Comparison of ENCODE assay signal across 1 cellular context in genomic region chr11:63246045-63246444, GRCh38.
TF ChIP-seq lines count a peak whose summit lies in the region.

No MANE protein-coding gene starts in this region.

TF ChIP-seq in HepG2, 621 proteins besides CTCF, POLR2A, EP300 and RAD21:
- TF ChIP-seq MED13 (CRISPR knock-in tag; IDR thresholded peaks at IDR 0.05) (no peak), NCOA5 (CRISPR knock-in tag; IDR thresholded peaks at IDR 0.05) (no peak), ARNT2 (CRISPR knock-in tag; IDR thresholded peaks at IDR 0.05; ENCODE audit: low read depth) (no peak), STAG1 (CRISPR knock-in tag; IDR thresholded peaks at IDR 0.05) (no peak), SOX6 (IDR thresholded peaks at IDR 0.05) (no peak), SOX6 (CRISPR knock-in tag; IDR thresholded peaks at IDR 0.05) (no peak), ZNF33B (CRISPR knock-in tag; IDR thresholded peaks at IDR 0.05) (no peak), SRSF9 (IDR thresholded peaks at IDR 0.05; ENCODE audit: borderline replicate concordance, insufficient read depth, low read depth, low read length, poor library complexity, severe bottlenecking) (no peak), HNF4A (CRISPR knock-in tag; IDR thresholded peaks at IDR 0.05) (no peak), NFE2L2 (IDR thresholded peaks at IDR 0.05; ENCODE audit: low read length) (no peak), KDM5A (IDR thresholded peaks at IDR 0.05; ENCODE audit: borderline replicate concordance, low read length) (no peak), EED (CRISPR knock-in tag; IDR thresholded peaks at IDR 0.05) (no peak), GFI1 (CRISPR knock-in tag; IDR thresholded peaks at IDR 0.05; ENCODE audit: borderline replicate concordance) (no peak), ZFP36 (IDR thresholded peaks at IDR 0.05; ENCODE audit: borderline replicate concordance, low read depth, low read length, partially characterized antibody) (no peak)
- TF ChIP-seq, protein P1, sequence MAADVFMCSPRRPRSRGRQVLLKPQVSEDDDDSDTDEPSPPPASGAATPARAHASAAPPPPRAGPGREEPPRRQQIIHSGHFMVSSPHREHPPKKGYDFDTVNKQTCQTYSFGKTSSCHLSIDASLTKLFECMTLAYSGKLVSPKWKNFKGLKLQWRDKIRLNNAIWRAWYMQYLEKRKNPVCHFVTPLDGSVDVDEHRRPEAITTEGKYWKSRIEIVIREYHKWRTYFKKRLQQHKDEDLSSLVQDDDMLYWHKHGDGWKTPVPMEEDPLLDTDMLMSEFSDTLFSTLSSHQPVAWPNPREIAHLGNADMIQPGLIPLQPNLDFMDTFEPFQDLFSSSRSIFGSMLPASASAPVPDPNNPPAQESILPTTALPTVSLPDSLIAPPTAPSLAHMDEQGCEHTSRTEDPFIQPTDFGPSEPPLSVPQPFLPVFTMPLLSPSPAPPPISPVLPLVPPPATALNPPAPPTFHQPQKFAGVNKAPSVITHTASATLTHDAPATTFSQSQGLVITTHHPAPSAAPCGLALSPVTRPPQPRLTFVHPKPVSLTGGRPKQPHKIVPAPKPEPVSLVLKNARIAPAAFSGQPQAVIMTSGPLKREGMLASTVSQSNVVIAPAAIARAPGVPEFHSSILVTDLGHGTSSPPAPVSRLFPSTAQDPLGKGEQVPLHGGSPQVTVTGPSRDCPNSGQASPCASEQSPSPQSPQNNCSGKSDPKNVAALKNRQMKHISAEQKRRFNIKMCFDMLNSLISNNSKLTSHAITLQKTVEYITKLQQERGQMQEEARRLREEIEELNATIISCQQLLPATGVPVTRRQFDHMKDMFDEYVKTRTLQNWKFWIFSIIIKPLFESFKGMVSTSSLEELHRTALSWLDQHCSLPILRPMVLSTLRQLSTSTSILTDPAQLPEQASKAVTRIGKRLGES (CRISPR knock-in tag; IDR thresholded peaks at IDR 0.05; ENCODE audit: borderline replicate concordance) = no peak
- TF ChIP-seq, protein P2, sequence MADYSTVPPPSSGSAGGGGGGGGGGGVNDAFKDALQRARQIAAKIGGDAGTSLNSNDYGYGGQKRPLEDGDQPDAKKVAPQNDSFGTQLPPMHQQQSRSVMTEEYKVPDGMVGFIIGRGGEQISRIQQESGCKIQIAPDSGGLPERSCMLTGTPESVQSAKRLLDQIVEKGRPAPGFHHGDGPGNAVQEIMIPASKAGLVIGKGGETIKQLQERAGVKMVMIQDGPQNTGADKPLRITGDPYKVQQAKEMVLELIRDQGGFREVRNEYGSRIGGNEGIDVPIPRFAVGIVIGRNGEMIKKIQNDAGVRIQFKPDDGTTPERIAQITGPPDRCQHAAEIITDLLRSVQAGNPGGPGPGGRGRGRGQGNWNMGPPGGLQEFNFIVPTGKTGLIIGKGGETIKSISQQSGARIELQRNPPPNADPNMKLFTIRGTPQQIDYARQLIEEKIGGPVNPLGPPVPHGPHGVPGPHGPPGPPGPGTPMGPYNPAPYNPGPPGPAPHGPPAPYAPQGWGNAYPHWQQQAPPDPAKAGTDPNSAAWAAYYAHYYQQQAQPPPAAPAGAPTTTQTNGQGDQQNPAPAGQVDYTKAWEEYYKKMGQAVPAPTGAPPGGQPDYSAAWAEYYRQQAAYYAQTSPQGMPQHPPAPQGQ (CRISPR knock-in tag; IDR thresholded peaks at IDR 0.05; ENCODE audit: borderline replicate concordance) = no peak
- TF ChIP-seq, protein P3, sequence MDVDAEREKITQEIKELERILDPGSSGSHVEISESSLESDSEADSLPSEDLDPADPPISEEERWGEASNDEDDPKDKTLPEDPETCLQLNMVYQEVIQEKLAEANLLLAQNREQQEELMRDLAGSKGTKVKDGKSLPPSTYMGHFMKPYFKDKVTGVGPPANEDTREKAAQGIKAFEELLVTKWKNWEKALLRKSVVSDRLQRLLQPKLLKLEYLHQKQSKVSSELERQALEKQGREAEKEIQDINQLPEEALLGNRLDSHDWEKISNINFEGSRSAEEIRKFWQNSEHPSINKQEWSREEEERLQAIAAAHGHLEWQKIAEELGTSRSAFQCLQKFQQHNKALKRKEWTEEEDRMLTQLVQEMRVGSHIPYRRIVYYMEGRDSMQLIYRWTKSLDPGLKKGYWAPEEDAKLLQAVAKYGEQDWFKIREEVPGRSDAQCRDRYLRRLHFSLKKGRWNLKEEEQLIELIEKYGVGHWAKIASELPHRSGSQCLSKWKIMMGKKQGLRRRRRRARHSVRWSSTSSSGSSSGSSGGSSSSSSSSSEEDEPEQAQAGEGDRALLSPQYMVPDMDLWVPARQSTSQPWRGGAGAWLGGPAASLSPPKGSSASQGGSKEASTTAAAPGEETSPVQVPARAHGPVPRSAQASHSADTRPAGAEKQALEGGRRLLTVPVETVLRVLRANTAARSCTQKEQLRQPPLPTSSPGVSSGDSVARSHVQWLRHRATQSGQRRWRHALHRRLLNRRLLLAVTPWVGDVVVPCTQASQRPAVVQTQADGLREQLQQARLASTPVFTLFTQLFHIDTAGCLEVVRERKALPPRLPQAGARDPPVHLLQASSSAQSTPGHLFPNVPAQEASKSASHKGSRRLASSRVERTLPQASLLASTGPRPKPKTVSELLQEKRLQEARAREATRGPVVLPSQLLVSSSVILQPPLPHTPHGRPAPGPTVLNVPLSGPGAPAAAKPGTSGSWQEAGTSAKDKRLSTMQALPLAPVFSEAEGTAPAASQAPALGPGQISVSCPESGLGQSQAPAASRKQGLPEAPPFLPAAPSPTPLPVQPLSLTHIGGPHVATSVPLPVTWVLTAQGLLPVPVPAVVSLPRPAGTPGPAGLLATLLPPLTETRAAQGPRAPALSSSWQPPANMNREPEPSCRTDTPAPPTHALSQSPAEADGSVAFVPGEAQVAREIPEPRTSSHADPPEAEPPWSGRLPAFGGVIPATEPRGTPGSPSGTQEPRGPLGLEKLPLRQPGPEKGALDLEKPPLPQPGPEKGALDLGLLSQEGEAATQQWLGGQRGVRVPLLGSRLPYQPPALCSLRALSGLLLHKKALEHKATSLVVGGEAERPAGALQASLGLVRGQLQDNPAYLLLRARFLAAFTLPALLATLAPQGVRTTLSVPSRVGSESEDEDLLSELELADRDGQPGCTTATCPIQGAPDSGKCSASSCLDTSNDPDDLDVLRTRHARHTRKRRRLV (CRISPR knock-in tag; IDR thresholded peaks at IDR 0.05) = no peak
TF ChIP-seq in HepG2: peak in this region for 0.
